8 cellular contexts compared by ENCODE assay signal in the genomic region with DNA sequence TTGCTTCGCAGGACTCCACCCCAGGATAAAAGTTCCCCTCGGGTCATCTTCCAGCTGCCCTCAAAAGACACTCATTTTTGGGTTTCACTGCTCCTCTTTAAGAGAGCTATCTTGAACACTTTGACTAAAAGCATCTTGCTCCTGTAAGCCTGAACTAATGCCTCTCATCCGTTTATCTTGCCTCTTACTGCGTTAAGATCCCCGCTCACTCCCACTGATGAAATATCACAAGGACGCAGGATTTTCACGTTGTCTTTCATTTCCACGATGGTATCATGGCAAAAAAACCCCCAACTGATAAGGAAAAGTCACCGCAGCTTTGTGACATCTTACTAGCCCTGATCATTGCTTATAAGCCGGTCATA. TPM values are rescaled to one million over a fixed set of nuclear protein-coding genes. Genes with fewer than 3 reads are reported as not detected.
DNase-seq lines count a peak whose midpoint lies in the region; ATAC-seq and TF ChIP-seq lines count a peak whose summit lies in the region.

No MANE protein-coding gene starts in this region.

- H3K4me3 ChIP-seq in CD4-positive, CD25-positive, alpha-beta regulatory T cell (ENCODE audit: low read depth, low read length): peak overlapping the region; percentile 88
- H3K4me3 ChIP-seq in LNCaP clone FGC (ENCODE audit: low read depth, low read length) (peak overlapping the region; percentile 49), duodenal mucosa (ENCODE audit: low read depth in 1 of 2, low read length in 2 of 2) (peak overlapping the region; percentile 74 to 76), neural cell (ENCODE audit: low read length) (peak overlapping the region; percentile 86)

- TF ChIP-seq EP300 in neural cell (conservative IDR thresholded peaks at IDR 0.05; ENCODE audit: poor library complexity, severe bottlenecking): no peak

- H3K36me3 ChIP-seq in CD4-positive, CD25-positive, alpha-beta regulatory T cell (ENCODE audit: control insufficient read depth, insufficient read depth, low read length): no peaks in the 10 kb centered on the region
- no peaks in the 10 kb centered on the region for H3K36me3 ChIP-seq in duodenal mucosa (ENCODE audit: control insufficient read depth in 1 of 2, insufficient read depth in 2 of 2, low read length in 2 of 2)
- no peaks in the 10 kb centered on the region for H3K36me3 ChIP-seq in neural cell (ENCODE audit: insufficient read depth, low read length)

- peak overlapping the region; percentile 88 to 97 (median 95) for H3K4me3 Mint-ChIP-seq in CD4-positive, CD25-positive, alpha-beta regulatory T cell

- peaks cover 21% of the 10 kb centered on the region for H3K4me1 ChIP-seq in CD4-positive, CD25-positive, alpha-beta regulatory T cell (ENCODE audit: control insufficient read depth, insufficient read depth, low read length, poor library complexity, severe bottlenecking)
- peaks cover 0 to 4% of the 10 kb centered on the region in 2 donors for H3K4me1 ChIP-seq in duodenal mucosa (ENCODE audit: control insufficient read depth in 1 of 2, insufficient read depth in 2 of 2, low read length in 2 of 2)

- H3K9ac ChIP-seq in duodenal mucosa (ENCODE audit: low read depth in 1 of 2, low read length in 2 of 2): peak overlapping the region; percentile 58 to 65
- peak overlapping the region; percentile 63 for H3K9ac ChIP-seq in neural cell (ENCODE audit: low read length)

- H3K27ac Mint-ChIP-seq in CD4-positive, CD25-positive, alpha-beta regulatory T cell: peak overlapping the region; percentile 85 to 90 (median 85)

- intact Hi-C loops in posterior vena cava (cut with DNase I): no loop called here

- no peak for DNase-seq in CD4-positive, CD25-positive, alpha-beta regulatory T cell
- no peak for DNase-seq in LNCaP clone FGC (ENCODE audit: low read depth)
- no peak for DNase-seq in posterior vena cava (ENCODE audit: low spot score)
- DNase-seq in GM20000 (ENCODE audit: low spot score): no peak

- no peaks in the 10 kb centered on the region for H3K36me3 Mint-ChIP-seq in CD4-positive, CD25-positive, alpha-beta regulatory T cell

- peaks cover 15% of the 10 kb centered on the region for H3K79me2 ChIP-seq in neural cell (replicated peaks; ENCODE audit: insufficient read depth, low read length)

- H3K27me3 ChIP-seq in CD4-positive, CD25-positive, alpha-beta regulatory T cell (ENCODE audit: control insufficient read depth, insufficient read depth, low read length): no peaks in the 10 kb centered on the region
- no peaks in the 10 kb centered on the region for H3K27me3 ChIP-seq in duodenal mucosa (ENCODE audit: control insufficient read depth in 1 of 2, insufficient read depth in 2 of 2, low read length in 2 of 2)
- H3K27me3 ChIP-seq in neural cell (ENCODE audit: insufficient read depth, low read depth, low read length): no peaks in the 10 kb centered on the region

- H3K9me3 ChIP-seq in CD4-positive, CD25-positive, alpha-beta regulatory T cell (ENCODE audit: control insufficient read depth in 2 of 2, low read length in 2 of 2): no peaks in the 10 kb centered on the region
- H3K9me3 ChIP-seq in duodenal mucosa (ENCODE audit: control insufficient read depth in 1 of 2, low read length in 2 of 2) (no peaks in the 10 kb centered on the region), neural cell (ENCODE audit: low read length) (no peaks in the 10 kb centered on the region)

- no peaks in the 10 kb centered on the region for H3F3A ChIP-seq in neural cell (ENCODE audit: insufficient read depth, low read length, poor library complexity, severe bottlenecking)

- H3K9me3 Mint-ChIP-seq in CD4-positive, CD25-positive, alpha-beta regulatory T cell: no peaks in the 10 kb centered on the region

- no peaks in the 10 kb centered on the region for H3K27me3 Mint-ChIP-seq in CD4-positive, CD25-positive, alpha-beta regulatory T cell

- peak overlapping the region; percentile 79 for H3K27ac ChIP-seq in CD4-positive, CD25-positive, alpha-beta regulatory T cell (ENCODE audit: insufficient read depth, low read length, poor library complexity, severe bottlenecking)
- H3K27ac ChIP-seq in duodenal mucosa (ENCODE audit: low read depth, low read length) (peak overlapping the region; percentile 56), neural cell (ENCODE audit: low read length) (peak overlapping the region; percentile 60)

- TF ChIP-seq CTCF in LNCaP clone FGC (IDR thresholded peaks at IDR 0.05; ENCODE audit: control insufficient read depth, extremely low read depth, insufficient read depth): no peak
- no peak for TF ChIP-seq CTCF in neural cell (IDR thresholded peaks at IDR 0.05; ENCODE audit: poor library complexity, severe bottlenecking)
- no peak for TF ChIP-seq CTCF in GM20000 (IDR thresholded peaks at IDR 0.05; ENCODE audit: extremely low read depth, missing control alignments)

- no peaks in the 10 kb centered on the region for H3K9me2 ChIP-seq in neural cell (ENCODE audit: insufficient read depth, low read length)

- peaks cover under 1 to 31% (median 20%) of the 10 kb centered on the region in 4 donors for H3K4me1 Mint-ChIP-seq in CD4-positive, CD25-positive, alpha-beta regulatory T cell

- H3K4me2 ChIP-seq in neural cell (ENCODE audit: low read length): peak overlapping the region; percentile 48

- H2AFZ ChIP-seq in neural cell (ENCODE audit: low read depth, low read length): no peak overlapping the region

- TF ChIP-seq RAD21 in neural cell (conservative IDR thresholded peaks at IDR 0.05): no peak

- no peak for ATAC-seq in CD4-positive, CD25-positive, alpha-beta regulatory T cell (ENCODE audit: low read depth in 2 of 2)
- ATAC-seq in HG03135 (IDR thresholded peaks at IDR 0.05; ENCODE audit: unreplicated experiment): no peak
- no peak for ATAC-seq in GM21619 (IDR thresholded peaks at IDR 0.05; ENCODE audit: unreplicated experiment)

- H4K20me1 ChIP-seq in neural cell (ENCODE audit: insufficient read depth): no peaks in the 10 kb centered on the region

TF ChIP-seq in neural cell, 6 proteins besides CTCF, POLR2A, EP300 and RAD21:
- TF ChIP-seq MXI1 (conservative IDR thresholded peaks at IDR 0.05; ENCODE audit: poor library complexity, severe bottlenecking): no peak
- TF ChIP-seq EZH2 (IDR thresholded peaks at IDR 0.05; ENCODE audit: borderline replicate concordance, insufficient read depth, low read length, poor library complexity, severe bottlenecking): no peak
- TF ChIP-seq POLR2AphosphoS5 (IDR thresholded peaks at IDR 0.05): no peak
- no peak for TF ChIP-seq TAF1 (IDR thresholded peaks at IDR 0.05; ENCODE audit: low read depth)

RNA-seq across cellular contexts. Expression of a gene that starts 0.6 kb away (rescaled TPM):
- 32.2 TPM for total RNA-seq in CD4-positive, CD25-positive, alpha-beta regulatory T cell
- polyA plus RNA-seq in CD4-positive, CD25-positive, alpha-beta regulatory T cell: 10 to 100 TPM; 13.4 to 19.5 (median 15.3) TPM
- polyA plus RNA-seq in neural cell: 93.7 and 101 TPM in 2 replicates
- polyA minus RNA-seq in neural cell: 210 and 219 TPM in 2 replicates
- total RNA-seq in posterior vena cava: 10 to 100 TPM; 45.3 to 62.7 TPM
